23 cellular contexts compared by ENCODE assay signal in genomic region chr1:41677586-41677985, GRCh38.
DNase-seq lines count a peak whose midpoint lies in the region; ATAC-seq, FAIRE-seq and TF ChIP-seq lines count a peak whose summit lies in the region.
"Had no signal": no experiment of that assay in that cellular context is flagged by ENCODE, and none has a peak within 500 bp of the region (broad histone marks: within the 10 kb centered on the region; RNA-seq: fewer than 3 reads in every experiment).

No MANE protein-coding gene starts in this region.

- no peaks in the 10 kb centered on the region for H3K27me3 Mint-ChIP-seq in chondrocyte (ENCODE audit: low read depth)
- H3K27me3 Mint-ChIP-seq: activated naive CD8-positive, alpha-beta T cell treated with anti-CD3 and anti-CD28 coated beads, Interleukin-2, amount 10 ng/mL, durations not matched to agents 7 days and 5 days; naive thymus-derived CD8-positive, alpha-beta T cell had no signal

- H3K36me3 Mint-ChIP-seq in chondrocyte (ENCODE audit: low read depth) = no peaks in the 10 kb centered on the region
- H3K36me3 Mint-ChIP-seq: naive thymus-derived CD8-positive, alpha-beta T cell; stimulated activated effector memory CD8-positive, alpha-beta T cell treated with anti-CD3 and anti-CD28 coated beads, Interleukin-12 subunit alpha, Interleukin-12 subunit beta, amount 100 ng/mL, for 72 hours had no signal

- H3K9me3 ChIP-seq in right cardiac atrium (ENCODE audit: control insufficient read depth, low read length) = no peaks in the 10 kb centered on the region
- H3K9me3 ChIP-seq in psoas muscle = no peaks in the 10 kb centered on the region
- H3K9me3 ChIP-seq: esophagus muscularis mucosa, sigmoid colon had no signal

- H3K36me3 ChIP-seq in psoas muscle (ENCODE audit: insufficient read depth in 1 of 2, low read depth in 1 of 2) = no peaks in the 10 kb centered on the region
- H3K36me3 ChIP-seq: esophagus muscularis mucosa, sigmoid colon had no signal

- ATAC-seq in right cardiac atrium (peak in 1 of 2 donors; percentile 14), left cardiac atrium (no peak), psoas muscle (peak in 1 of 4 donors; percentile 16)
- ATAC-seq: HCT116; K562; left colon; naive thymus-derived CD8-positive, alpha-beta T cell; Panc1; stimulated activated effector memory CD8-positive, alpha-beta T cell treated with anti-CD3 and anti-CD28 coated beads, Interleukin-12 subunit alpha, Interleukin-12 subunit beta, amount 100 ng/mL, for 72 hours had no signal

- H3K9me3 Mint-ChIP-seq in chondrocyte (ENCODE audit: low read depth) = no peaks in the 10 kb centered on the region
- H3K9me3 Mint-ChIP-seq: activated naive CD8-positive, alpha-beta T cell treated with anti-CD3 and anti-CD28 coated beads, Interleukin-2, amount 10 ng/mL, durations not matched to agents 7 days and 5 days; naive thymus-derived CD8-positive, alpha-beta T cell; stimulated activated effector memory CD8-positive, alpha-beta T cell treated with anti-CD3 and anti-CD28 coated beads, Interleukin-12 subunit alpha, Interleukin-12 subunit beta, amount 100 ng/mL, for 72 hours had no signal

- H3K4me1 ChIP-seq in right cardiac atrium (ENCODE audit: control insufficient read depth, insufficient read depth, low read length) = peaks cover 20% of the 10 kb centered on the region
- H3K4me1 ChIP-seq in psoas muscle = no peaks in the 10 kb centered on the region
- H3K4me1 ChIP-seq: parathyroid adenoma had no signal

- H3K27ac Mint-ChIP-seq in chondrocyte (ENCODE audit: unreplicated experiment) = peak overlapping the region; percentile 49

- H3K4me3 ChIP-seq in right cardiac atrium (ENCODE audit: low read length) (no peak overlapping the region), psoas muscle (no peak overlapping the region)
- H3K4me3 ChIP-seq: esophagus muscularis mucosa, K562, sigmoid colon had no signal

- 78% methylated on average over 7 of the region's 7 CpGs for WGBS in right cardiac atrium
- 84 to 91% (median 84%) methylated on average over 7 of the region's 7 CpGs for WGBS in psoas muscle, 3 donors

- H3K4me3 Mint-ChIP-seq in chondrocyte (ENCODE audit: unreplicated experiment) = no peak overlapping the region
- H3K4me3 Mint-ChIP-seq: activated naive CD8-positive, alpha-beta T cell treated with anti-CD3 and anti-CD28 coated beads, Interleukin-2, amount 10 ng/mL, durations not matched to agents 7 days and 5 days; naive thymus-derived CD8-positive, alpha-beta T cell had no signal

- H3K4me1 Mint-ChIP-seq in chondrocyte (ENCODE audit: low read depth) = peaks cover 41% of the 10 kb centered on the region

- no peak for DNase-seq in right cardiac atrium
- no peak for DNase-seq in left cardiac atrium
- no peak for DNase-seq in chondrocyte (ENCODE audit: low spot score)
- DNase-seq in psoas muscle = no peak
- DNase-seq in urothelium cell line (ENCODE audit: low spot score) = no peak
- no peak for DNase-seq in NCI-H1694 treated with DMSO at 0.1 percent for 48 hours (lab: John Stamatoyannopoulos, UW)
- DNase-seq in NCI-H748 treated with DMSO at 0.1 percent for 48 hours (lab: John Stamatoyannopoulos, UW) = no peak
- DNase-seq: activated naive CD8-positive, alpha-beta T cell treated with anti-CD3 and anti-CD28 coated beads, Interleukin-2, amount 10 ng/mL, durations not matched to agents 7 days and 5 days; DMS53; effector memory CD4-positive, alpha-beta T cell; left colon; naive thymus-derived CD8-positive, alpha-beta T cell; NCI-H1436; NCI-H510A treated with DMSO at 0.1 percent for 48 hours; NK-92 treated with Interleukin-12 subunit alpha and Interleukin-12 subunit beta, amount 100 ng/mL, for 24 hours; stimulated activated CD4-positive, alpha-beta T cell treated with anti-CD3 and anti-CD28 coated beads, Interleukin-1b, Interleukin-23, amount 100 ng/mL, for 48 hours had no signal

- TF ChIP-seq CTCF in chondrocyte (IDR thresholded peaks at IDR 0.05) (no peak), psoas muscle (IDR thresholded peaks at IDR 0.05) (no peak)

- H3K27me3 ChIP-seq in right cardiac atrium (ENCODE audit: control insufficient read depth, insufficient read depth) = no peaks in the 10 kb centered on the region
- no peaks in the 10 kb centered on the region for H3K27me3 ChIP-seq in psoas muscle (ENCODE audit: insufficient read depth in 3 of 3, low read length in 2 of 3)
- H3K27me3 ChIP-seq: esophagus muscularis mucosa, sigmoid colon had no signal

- intact Hi-C loops in right cardiac atrium (cut with DNase I) (no loop called here), left cardiac atrium (cut with DNase I) (no loop called here), psoas muscle (cut with DNase I) (no loop called here)

- H3K27ac ChIP-seq in right cardiac atrium (ENCODE audit: low read length) = peak overlapping the region; percentile 13
- peak overlapping the region; percentile 1 for H3K27ac ChIP-seq in psoas muscle
- H3K27ac ChIP-seq: parathyroid adenoma had no signal

- peak; percentile 5 for FAIRE-seq in urothelium cell line (lab: Jason Lieb, UNC)
- FAIRE-seq: K562 had no signal
